Comparison of ENCODE assay signal across 23 cellular contexts in the genomic region with DNA sequence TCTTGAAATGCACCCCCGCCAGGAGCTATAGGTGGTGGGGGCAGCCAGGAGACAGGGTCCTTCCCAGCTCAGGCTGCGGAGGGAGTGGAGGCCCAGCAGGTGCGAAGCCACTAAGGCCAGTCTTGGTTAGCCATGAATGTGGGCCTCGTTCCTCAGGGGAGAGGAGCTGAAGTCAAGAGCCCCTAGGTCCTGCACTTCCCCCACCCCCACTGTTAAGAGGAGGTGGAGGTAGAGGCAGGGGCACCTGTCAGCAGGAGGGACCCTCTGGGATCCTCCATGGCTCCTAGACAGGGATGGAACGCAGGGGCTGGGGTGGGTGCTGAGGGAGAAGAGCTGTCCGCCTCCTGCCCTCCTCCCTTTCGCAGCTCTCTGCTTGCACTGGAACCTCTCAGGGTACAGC. TPM values are rescaled to one million over a fixed set of nuclear protein-coding genes. Genes with fewer than 3 reads are reported as not detected.
A peak's percentile ranks its signal among the peaks of the same experiment; 100 is the strongest.
DNase-seq lines count a peak whose midpoint lies in the region; ATAC-seq, FAIRE-seq and TF ChIP-seq lines count a peak whose summit lies in the region.
"Had no signal": no experiment of that assay in that cellular context is flagged by ENCODE, and none has a peak within 500 bp of the region (broad histone marks: within the 10 kb centered on the region; RNA-seq: fewer than 3 reads in every experiment).

No MANE protein-coding gene starts in this region.

- peaks cover 10% of the 10 kb centered on the region for H3K4me1 ChIP-seq in CD8-positive, alpha-beta T cell (ENCODE audit: insufficient read depth, low read length)
- H3K4me1 ChIP-seq in H9 (ENCODE audit: insufficient read depth, low read length) (peaks cover 14% of the 10 kb centered on the region), H1 (replicated peaks in 1 of 4; ENCODE audit: control insufficient read depth in 3 of 4, insufficient read depth in 4 of 4, low read length in 3 of 4) (peaks cover 0 to 20% (median 11%) of the 10 kb centered on the region in 4 experiments; a peak in 6 of 7 replicates), neuronal stem cell (ENCODE audit: control insufficient read depth in 2 of 2, insufficient read depth in 1 of 2, low read depth in 1 of 2, low read length in 2 of 2) (peaks cover 5 to 33% of the 10 kb centered on the region in 2 donors)
- H3K4me1 ChIP-seq: parathyroid adenoma had no signal

- no peak overlapping the region for H3K9ac ChIP-seq in H9 (ENCODE audit: extremely low read depth, insufficient read length, low read length)
- H3K9ac ChIP-seq in H1 (replicated peaks in 1 of 4; ENCODE audit: extremely low read depth in 1 of 4, low read depth in 3 of 4, low read length in 3 of 4), result no peak overlapping the region
- peak overlapping the region; percentile 54 for H3K9ac ChIP-seq in neuronal stem cell (ENCODE audit: low read depth, low read length, poor library complexity)
- H3K9ac ChIP-seq: KMS-11, parathyroid adenoma had no signal

- H3T11ph ChIP-seq in H9 (ENCODE audit: low read length), result no peak overlapping the region

- no peaks in the 10 kb centered on the region for H3K79me2 ChIP-seq in H9 (ENCODE audit: insufficient read depth, low read length)
- H3K79me2 ChIP-seq in H1 (ENCODE audit: control insufficient read depth in 1 of 2, insufficient read depth in 2 of 2, low read length in 2 of 2), result no peaks in the 10 kb centered on the region
- H3K79me2 ChIP-seq: parathyroid adenoma had no signal

- H2AK5ac ChIP-seq in H9 (ENCODE audit: insufficient read length, low read length) (no peak overlapping the region), H1 (ENCODE audit: low read depth, low read length) (no peak overlapping the region), neuronal stem cell (ENCODE audit: low read depth, low read length) (peak overlapping the region; percentile 78)

- intact Hi-C loops in CD8-positive, alpha-beta T cell (cut with DNase I, micrococcal nuclease), result no loop called here

- H3K4me2 ChIP-seq in H9 (ENCODE audit: insufficient read depth, insufficient read length, low read length) (peak overlapping the region; percentile 41), H1 (ENCODE audit: insufficient read depth in 1 of 2, low read depth in 2 of 2, low read length in 2 of 2) (peak overlapping the region; percentile 60 to 89), neuronal stem cell (ENCODE audit: insufficient read depth, low read length, poor library complexity, severe bottlenecking) (no peak overlapping the region)
- H3K4me2 ChIP-seq: KMS-11 had no signal

- no peak for TF ChIP-seq CTCF in CD8-positive, alpha-beta T cell (IDR thresholded peaks at IDR 0.05)
- TF ChIP-seq CTCF in H9 (conservative IDR thresholded peaks at IDR 0.05) (no peak), H1 (IDR thresholded peaks at IDR 0.05; ENCODE audit: control extremely low read depth in 1 of 3, insufficient read depth in 1 of 3, low read depth in 1 of 3, low read length in 3 of 3) (no peak), endothelial cell (IDR thresholded peaks at IDR 0.05; ENCODE audit: unreplicated experiment) (no peak)

- POLR2A ChIA-PET in CD8-positive, alpha-beta T cell (lab: Charles Lee), result no interaction called here
- POLR2A ChIA-PET in H1 (lab: Charles Lee; ENCODE audit: partially characterized antibody), result no interaction called here

- H3K14ac ChIP-seq in H9 (ENCODE audit: insufficient read depth, low read length) (peak overlapping the region; percentile 39; the same call in 1 of the 2 replicates), H1 (ENCODE audit: insufficient read length) (no peak overlapping the region), neuronal stem cell (ENCODE audit: low read length) (peak overlapping the region; percentile 23)

- no peak overlapping the region for H3K23ac ChIP-seq in H9 (ENCODE audit: insufficient read length, low read depth, low read length)
- no peak overlapping the region for H3K23ac ChIP-seq in H1 (ENCODE audit: insufficient read length)
- no peak overlapping the region for H3K23ac ChIP-seq in neuronal stem cell (ENCODE audit: low read depth, low read length, poor library complexity)

- H2AFZ ChIP-seq in H9 (ENCODE audit: low read length) (no peak overlapping the region), H1 (ENCODE audit: low read length) (0 out of 2 replicates have a peak overlapping the region, but pooled peaks have one; percentile 2), neuronal stem cell (ENCODE audit: low read length) (no peak overlapping the region)

- no peaks in the 10 kb centered on the region for H3K23me2 ChIP-seq in H9 (ENCODE audit: insufficient read length, low read depth, low read length, poor library complexity, severe bottlenecking)
- H3K23me2 ChIP-seq in H1 (ENCODE audit: low read depth, low read length), result peaks cover 4% of the 10 kb centered on the region; the same call in 1 of the 2 replicates

- CTCF ChIA-PET in CD8-positive, alpha-beta T cell (lab: Charles Lee), result no interaction called here
- CTCF ChIA-PET in H1 (lab: Charles Lee; ENCODE audit: partially characterized antibody), result interaction anchor here (0.6 to 2.9 kb wide), 14 partner anchors 10 to 1041 kb away, joined by 3 to 8 read pairs (median 3); no protein-coding TSS in a partner anchor

- H4K8ac ChIP-seq in H9 (replicated peaks; ENCODE audit: insufficient read length, low read depth, low read length) (no peak overlapping the region), H1 (ENCODE audit: extremely low read depth, insufficient read depth, low read length) (peak overlapping the region; percentile 21), neuronal stem cell (ENCODE audit: low read depth, low read length) (no peak overlapping the region)

- H4K20me1 ChIP-seq in H9 (ENCODE audit: control insufficient read depth, insufficient read depth, insufficient read length) (no peaks in the 10 kb centered on the region), H1 (replicated peaks in 1 of 2; ENCODE audit: control insufficient read depth in 1 of 2, insufficient read depth in 2 of 2, low read length in 2 of 2) (no peaks in the 10 kb centered on the region)

- H3K56ac ChIP-seq in H9 (ENCODE audit: insufficient read length, low read depth, low read length) (no peak overlapping the region), H1 (replicated peaks; ENCODE audit: insufficient read length, low read depth, low read length) (no peak overlapping the region)

- H2BK12ac ChIP-seq in H9 (ENCODE audit: insufficient read length, low read depth, low read length) (no peak overlapping the region), H1 (ENCODE audit: low read depth, low read length) (peak overlapping the region; percentile 90; the same call in 1 of the 2 replicates), neuronal stem cell (ENCODE audit: low read length) (peak overlapping the region; percentile 25)

- no peak for TF ChIP-seq EP300 in H1 (IDR thresholded peaks at IDR 0.05; ENCODE audit: borderline replicate concordance in 1 of 2, low read depth in 2 of 2, low read length in 2 of 2)

- no peaks in the 10 kb centered on the region for H3K9me3 ChIP-seq in CD8-positive, alpha-beta T cell (ENCODE audit: low read length)
- H3K9me3 ChIP-seq in H9 (ENCODE audit: control insufficient read depth, low read depth, low read length) (no peaks in the 10 kb centered on the region), H1 (ENCODE audit: insufficient read depth in 2 of 2, low read depth in 1 of 2, low read length in 1 of 2) (no peaks in the 10 kb centered on the region), neuronal stem cell (replicated peaks in 1 of 2; ENCODE audit: control insufficient read depth in 2 of 2, insufficient read depth in 1 of 2, low read depth in 1 of 2, low read length in 2 of 2) (no peaks in the 10 kb centered on the region)
- H3K9me3 ChIP-seq: body of pancreas, heart right ventricle, left ventricle myocardium inferior had no signal

- no CpG with 5 or more reads among the region's 7 CpGs for WGBS in H9 (ENCODE audit: extremely low coverage, insufficient read length, low lambda C conversion rate)
- 62% methylated on average over 5 of the region's 7 CpGs; no CpG with 5 or more reads in 1 of the 2 experiments for WGBS in H1 (ENCODE audit: extremely low coverage in 1 of 2, insufficient coverage in 1 of 2, insufficient read length in 1 of 2, insufficient replicate concordance in 2 of 2, low coverage in 1 of 2, low lambda C conversion rate in 2 of 2, missing lambda C conversion rate in 1 of 2), 2 experiments
- WGBS in neuronal stem cell (ENCODE audit: extremely low coverage in 2 of 2, insufficient read length in 2 of 2, insufficient replicate concordance in 1 of 2), 2 donors, result no CpG with 5 or more reads among the region's 7 CpGs

- peaks cover 10% of the 10 kb centered on the region for H3K4me1 Mint-ChIP-seq in CD8-positive, alpha-beta T cell (ENCODE audit: low read depth)
- peaks cover 21 to 37% of the 10 kb centered on the region in 2 experiments for H3K4me1 Mint-ChIP-seq in H9
- peaks cover 3% of the 10 kb centered on the region for H3K4me1 Mint-ChIP-seq in endothelial cell (ENCODE audit: unreplicated experiment)

- FAIRE-seq in H1 (lab: Jason Lieb, UNC), result no peak
- FAIRE-seq in frontal cortex (lab: Jason Lieb, UNC), result no peak

- H2BK120ac ChIP-seq in H9 (ENCODE audit: low read depth, low read length, poor library complexity, severe bottlenecking) (no peak overlapping the region), H1 (replicated peaks; ENCODE audit: low read depth, low read length) (no peak overlapping the region), neuronal stem cell (ENCODE audit: low read depth, low read length) (no peak overlapping the region)

- TF ChIP-seq RAD21 in H1 (IDR thresholded peaks at IDR 0.05 in 1 of 2, conservative IDR thresholded peaks at IDR 0.05 in 1 of 2; ENCODE audit: low read depth in 2 of 2, low read length in 2 of 2), result no peak

- H2BK20ac ChIP-seq in H9 (ENCODE audit: low read depth, low read length, poor library complexity, severe bottlenecking) (no peak overlapping the region), H1 (ENCODE audit: low read length) (peak overlapping the region; percentile 61; the same call in 1 of the 2 replicates)

- no peak overlapping the region for H2BK15ac ChIP-seq in H9 (ENCODE audit: low read depth, low read length)
- peak overlapping the region; percentile 97; the same call in 1 of the 2 replicates for H2BK15ac ChIP-seq in H1 (ENCODE audit: low read length)
- H2BK15ac ChIP-seq in neuronal stem cell (ENCODE audit: low read length), result peak overlapping the region; percentile 74

- DNase-seq in CD8-positive, alpha-beta T cell, result no peak
- DNase-seq in H9, result no peak
- DNase-seq in H1 (ENCODE audit: low read depth in 1 of 2, low spot score in 2 of 2), result no peak
- DNase-seq in neuronal stem cell (ENCODE audit: low spot score), result no peak
- DNase-seq in frontal cortex (ENCODE audit: low spot score in 2 of 2), result no peak
- DNase-seq in activated CD4-positive, CD25-positive, alpha-beta regulatory T cell treated with anti-CD3 and anti-CD28 coated beads, Interleukin-2, amount 50 U/mL, for 72 hours, result no peak
- no peak for DNase-seq in endothelial cell (ENCODE audit: low spot score)
- DNase-seq: activated CD4-positive, alpha-beta T cell treated with anti-CD3 and anti-CD28 coated beads for 36 hours; activated T-cell treated with anti-CD3 and anti-CD28 coated beads, Interleukin-2, amount 50 U/mL, for 72 hours; effector CD8-positive, alpha-beta T cell; foreskin fibroblast; heart right ventricle; left ventricle myocardium inferior; midbrain; naive thymus-derived CD8-positive, alpha-beta T cell; NCI-H146; NK-92 treated with Interleukin-12 subunit alpha and Interleukin-12 subunit beta, amount 100 ng/mL, for 24 hours; stimulated activated naive CD8-positive, alpha-beta T cell treated with anti-CD3 and anti-CD28 coated beads, Interleukin-15, Interleukin-2, amounts not matched to agents 100 U/mL and 50 U/mL, for 24 hours had no signal

- H3K18ac ChIP-seq in H9 (ENCODE audit: insufficient read length, low read depth, low read length) (no peak overlapping the region), H1 (ENCODE audit: extremely low read depth, low read length) (peak overlapping the region; percentile 96), neuronal stem cell (ENCODE audit: low read length) (peak overlapping the region; percentile 54)

- H3K9me3 Mint-ChIP-seq in CD8-positive, alpha-beta T cell, result no peaks in the 10 kb centered on the region
- no peaks in the 10 kb centered on the region; a peak in 1 of 5 replicates for H3K9me3 Mint-ChIP-seq in H9
- no peaks in the 10 kb centered on the region for H3K9me3 Mint-ChIP-seq in endothelial cell (ENCODE audit: unreplicated experiment)
- H3K9me3 Mint-ChIP-seq: activated T-cell treated with anti-CD3 and anti-CD28 coated beads, Interleukin-2, amount 50 U/mL, for 72 hours; naive thymus-derived CD8-positive, alpha-beta T cell had no signal

- H3K27me3 ChIP-seq in CD8-positive, alpha-beta T cell (ENCODE audit: insufficient read depth, low read length), result no peaks in the 10 kb centered on the region
- no peaks in the 10 kb centered on the region for H3K27me3 ChIP-seq in H9 (ENCODE audit: insufficient read depth, low read length)
- H3K27me3 ChIP-seq in H1 (replicated peaks in 1 of 4; ENCODE audit: control insufficient read depth in 3 of 4, extremely low read depth in 1 of 4, insufficient read depth in 3 of 4, low read length in 3 of 4), result peaks cover 0 to 4% (median 3%) of the 10 kb centered on the region in 4 experiments; a peak in 3 of 7 replicates
- H3K27me3 ChIP-seq in neuronal stem cell (ENCODE audit: control insufficient read depth in 3 of 3, insufficient read depth in 3 of 3, low read depth in 1 of 3, low read length in 3 of 3), result peaks cover 0 to 70% (median 4%) of the 10 kb centered on the region in 3 experiments
- H3K27me3 ChIP-seq: body of pancreas had no signal

- no peak for ATAC-seq in CD8-positive, alpha-beta T cell
- ATAC-seq in HG03439 (IDR thresholded peaks at IDR 0.05; ENCODE audit: unreplicated experiment), result no peak
- ATAC-seq: activated CD4-positive, alpha-beta T cell treated with anti-CD3 and anti-CD28 coated beads for 36 hours; sciatic nerve had no signal

- peaks cover 27% of the 10 kb centered on the region for H3K27me3 Mint-ChIP-seq in CD8-positive, alpha-beta T cell (ENCODE audit: low read depth)
- H3K27me3 Mint-ChIP-seq in H9 (ENCODE audit: low read depth), result peaks cover 34% of the 10 kb centered on the region
- H3K27me3 Mint-ChIP-seq in endothelial cell (ENCODE audit: unreplicated experiment), result peaks cover 16% of the 10 kb centered on the region

- H3K36me3 Mint-ChIP-seq in CD8-positive, alpha-beta T cell, result no peaks in the 10 kb centered on the region
- H3K36me3 Mint-ChIP-seq in H9 (ENCODE audit: insufficient read depth in 1 of 3, low read depth in 3 of 3) (no peaks in the 10 kb centered on the region; a peak in 1 of 7 replicates), endothelial cell (ENCODE audit: low read depth, unreplicated experiment) (no peaks in the 10 kb centered on the region)
- H3K36me3 Mint-ChIP-seq: naive thymus-derived CD8-positive, alpha-beta T cell had no signal

- no peak overlapping the region for H3K4me3 ChIP-seq in CD8-positive, alpha-beta T cell (ENCODE audit: low read depth, low read length)
- H3K4me3 ChIP-seq in H1 (ENCODE audit: extremely low read depth in 1 of 4, insufficient read depth in 2 of 4, low read depth in 3 of 4, low read length in 4 of 4) (peak overlapping the region in 1 of 4 experiments; percentile 58; a peak in 2 of 8 replicates), neuronal stem cell (ENCODE audit: low read length in 2 of 2) (no peak overlapping the region)
- H3K4me3 ChIP-seq: body of pancreas, heart right ventricle had no signal

- H3K4me3 Mint-ChIP-seq in CD8-positive, alpha-beta T cell, result peak overlapping the region; percentile 50
- peak overlapping the region; percentile 62 to 72 for H3K4me3 Mint-ChIP-seq in H9
- H3K4me3 Mint-ChIP-seq in endothelial cell (ENCODE audit: unreplicated experiment), result no peak overlapping the region
- H3K4me3 Mint-ChIP-seq: activated CD4-positive, alpha-beta T cell treated with anti-CD3 and anti-CD28 coated beads for 36 hours had no signal

- H3K79me1 ChIP-seq in H9 (ENCODE audit: insufficient read depth, low read depth, low read length, poor library complexity, severe bottlenecking), result no peaks in the 10 kb centered on the region
- H3K79me1 ChIP-seq in H1 (ENCODE audit: low read depth, low read length), result no peaks in the 10 kb centered on the region
- no peaks in the 10 kb centered on the region for H3K79me1 ChIP-seq in neuronal stem cell (ENCODE audit: low read depth, low read length)

- H2BK5ac ChIP-seq in H9 (ENCODE audit: insufficient read length, low read length) (no peak overlapping the region), H1 (ENCODE audit: low read depth, low read length) (peak overlapping the region; percentile 85; the same call in 1 of the 2 replicates), neuronal stem cell (ENCODE audit: low read length) (peak overlapping the region; percentile 93)

- H3K36me3 ChIP-seq in CD8-positive, alpha-beta T cell (ENCODE audit: insufficient read depth, low read length), result no peaks in the 10 kb centered on the region
- H3K36me3 ChIP-seq in H1 (ENCODE audit: control insufficient read depth in 2 of 4, insufficient read depth in 4 of 4, low read length in 3 of 4), result no peaks in the 10 kb centered on the region
- no peaks in the 10 kb centered on the region for H3K36me3 ChIP-seq in neuronal stem cell (replicated peaks in 1 of 2; ENCODE audit: control insufficient read depth in 2 of 2, insufficient read depth in 2 of 2, low read length in 2 of 2)
- H3K36me3 ChIP-seq: heart right ventricle, left ventricle myocardium inferior had no signal

- no peak for TF ChIP-seq POLR2A in H1 (IDR thresholded peaks at IDR 0.05; ENCODE audit: control extremely low read depth in 1 of 2, low read depth in 2 of 2, low read length in 2 of 2)

- H3K27ac ChIP-seq in CD8-positive, alpha-beta T cell (ENCODE audit: low read depth, low read length), result no peak overlapping the region
- H3K27ac ChIP-seq in H9 (ENCODE audit: insufficient read length, low read depth, low read length) (no peak overlapping the region), H1 (ENCODE audit: low read depth, low read length) (no peak overlapping the region), neuronal stem cell (replicated peaks; ENCODE audit: low read length) (no peak overlapping the region)
- H3K27ac ChIP-seq: heart right ventricle, KMS-11, left ventricle myocardium inferior, parathyroid adenoma had no signal

- peak overlapping the region; percentile 66 for H4K91ac ChIP-seq in H9 (ENCODE audit: insufficient read length, low read depth, low read length)
- peak overlapping the region; percentile 15 for H4K91ac ChIP-seq in H1 (replicated peaks; ENCODE audit: insufficient read length, low read length)
- H4K91ac ChIP-seq in neuronal stem cell (ENCODE audit: low read depth, low read length, poor library complexity), result no peak overlapping the region

- H3K27ac Mint-ChIP-seq in CD8-positive, alpha-beta T cell, result no peak overlapping the region
- H3K27ac Mint-ChIP-seq in H9 (no peak overlapping the region; a peak in 1 of 7 replicates), endothelial cell (ENCODE audit: unreplicated experiment) (no peak overlapping the region)
- H3K27ac Mint-ChIP-seq: activated CD4-positive, alpha-beta T cell treated with anti-CD3 and anti-CD28 coated beads for 36 hours; activated T-cell treated with anti-CD3 and anti-CD28 coated beads, Interleukin-2, amount 50 U/mL, for 72 hours had no signal

- H4K5ac ChIP-seq in H9 (ENCODE audit: insufficient read length, low read depth, low read length) (no peak overlapping the region), H1 (ENCODE audit: insufficient read length, low read depth, low read length) (no peak overlapping the region)

- no peak overlapping the region for H3K4ac ChIP-seq in H9 (ENCODE audit: low read depth, low read length)
- H3K4ac ChIP-seq in H1 (replicated peaks; ENCODE audit: insufficient read length, low read depth, low read length), result peak overlapping the region; percentile 23
- no peak overlapping the region for H3K4ac ChIP-seq in neuronal stem cell (ENCODE audit: low read length)

RNA-seq across cellular contexts. Expression of a gene that starts 37.1 kb away (rescaled TPM):
- total RNA-seq in CD8-positive, alpha-beta T cell, result 1 to 10 TPM; 6.6 to 7.4 TPM
- not detected in 2 replicates for total RNA-seq in H9 (2021)
- total RNA-seq in H1 (2021; fragmentation: NEBNext Ultra II Directional; extraction: Animal tissue kit (Norgen Biotek cat#: 25700)), result 0.11 and 0.28 TPM in 2 replicates
- 0.11 and 0.12 TPM in 2 replicates for polyA plus RNA-seq in H1 (2011; rRNA removed)
- 0.23 TPM for polyA plus RNA-seq in H1 (2011; cell fraction: cytosol; rRNA removed)
- 0.19 TPM for polyA plus RNA-seq in H1 (2011; cell fraction: nucleus; rRNA removed)
- polyA plus RNA-seq in H1 (2012, experiment 1 of 2), result 0.11 to 0.32 TPM (median 0.16 TPM) in 4 replicates
- polyA plus RNA-seq in H1 (2012, experiment 2 of 2), result not detected
- polyA plus RNA-seq in H1 (2013, experiment 1 of 2), result 0.08 TPM
- 0.11 TPM for polyA plus RNA-seq in H1 (2013, experiment 2 of 2)
- polyA minus RNA-seq in H1 (2011; rRNA and poly(A)+ RNA removed), result 0.13 and 0.24 TPM in 2 replicates
- not detected for polyA minus RNA-seq in H1 (2011; cell fraction: cytosol; rRNA and poly(A)+ RNA removed)
- not detected for polyA minus RNA-seq in H1 (2011; cell fraction: nucleus; rRNA and poly(A)+ RNA removed)
- polyA plus RNA-seq in neuronal stem cell (2013, experiment 1 of 2), result 0.04 TPM
- polyA plus RNA-seq in neuronal stem cell (2013, experiment 2 of 2), result 0.01 TPM
- total RNA-seq in frontal cortex, result 0.41 TPM
- 1.7 TPM for total RNA-seq in endothelial cell (ENCODE audit: unreplicated experiment)
- total RNA-seq: heart right ventricle, left ventricle myocardium inferior had no signal
- polyA plus RNA-seq: heart right ventricle had no signal
